ENCODE assay signal across 11 cellular contexts in genomic region chr12:72282721-72283120, GRCh38. TPM values are rescaled to one million over a fixed set of nuclear protein-coding genes. Genes with fewer than 3 reads are reported as not detected.
DNase-seq lines count a peak whose midpoint lies in the region; ATAC-seq and TF ChIP-seq lines count a peak whose summit lies in the region.
"Had no signal": no experiment of that assay in that cellular context is flagged by ENCODE, and none has a peak within 500 bp of the region (broad histone marks: within the 10 kb centered on the region; RNA-seq: fewer than 3 reads in every experiment).

No MANE protein-coding gene starts in this region.

- CTCF ChIA-PET in A673 (lab: Charles Lee) = interaction anchor here (0.6 kb wide), 1 partner anchor 9 kb away, joined by 3 read pairs; no protein-coding TSS in a partner anchor

- peaks cover 10% of the 10 kb centered on the region for H3K36me3 ChIP-seq in A673 (ENCODE audit: insufficient read depth, low read length, poor library complexity, severe bottlenecking)
- H3K36me3 ChIP-seq in kidney epithelial cell (ENCODE audit: control insufficient read depth, insufficient read depth, low read length) = no peaks in the 10 kb centered on the region
- H3K36me3 ChIP-seq: gastroesophageal sphincter had no signal

- H3K4me1 ChIP-seq in A673 (ENCODE audit: insufficient read depth, low read length, poor library complexity, severe bottlenecking) = peaks cover 26% of the 10 kb centered on the region
- H3K4me1 ChIP-seq: gastroesophageal sphincter had no signal

- no peak overlapping the region for H3K27ac ChIP-seq in A673 (ENCODE audit: low read depth, low read length, poor library complexity, severe bottlenecking)
- H3K27ac ChIP-seq: gastroesophageal sphincter had no signal

- intact Hi-C loops in A673 (cut with micrococcal nuclease; ENCODE audit: unreplicated experiment) = no loop called here

- H3K4me3 ChIP-seq in A673 (ENCODE audit: low read depth, low read length, poor library complexity, severe bottlenecking) = no peak overlapping the region
- H3K4me3 ChIP-seq in WI38 (ENCODE audit: low read depth, low read length) = no peak overlapping the region
- no peak overlapping the region for H3K4me3 ChIP-seq in kidney epithelial cell (ENCODE audit: low read depth, low read length)
- H3K4me3 ChIP-seq: gastroesophageal sphincter had no signal

- TF ChIP-seq CTCF in A673 (conservative IDR thresholded peaks at IDR 0.05; ENCODE audit: low read depth, low read length) (peak; percentile 58), GM13976 (IDR thresholded peaks at IDR 0.05; ENCODE audit: borderline replicate concordance, control extremely low read depth, extremely low read depth, insufficient read depth, missing control alignments) (peak; percentile 27), WI38 (IDR thresholded peaks at IDR 0.05; ENCODE audit: low read depth, low read length) (peak; percentile 53; the same call in 1 of the 2 replicates), kidney epithelial cell (IDR thresholded peaks at IDR 0.05; ENCODE audit: insufficient read depth, low read length, poor library complexity, severe bottlenecking) (peak; percentile 80)

- H3K27me3 ChIP-seq in A673 (replicated peaks; ENCODE audit: insufficient read depth, low read depth, low read length, poor library complexity) (no peaks in the 10 kb centered on the region), kidney epithelial cell (ENCODE audit: control insufficient read depth, insufficient read depth, low read length) (no peaks in the 10 kb centered on the region)

- POLR2A ChIA-PET in A673 (lab: Charles Lee; ENCODE audit: low non-redundant PET) = no interaction called here

- DNase-seq in A673 (ENCODE audit: low spot score) = peak; percentile 21
- no peak for DNase-seq in GM13976 (ENCODE audit: low spot score)
- DNase-seq in kidney epithelial cell (ENCODE audit: low read depth) = no peak
- no peak for DNase-seq in Kasumi-1 (lab: John Stamatoyannopoulos, UW)
- DNase-seq: activated naive CD4-positive, alpha-beta T cell; NCI-H1436 treated with DMSO at 0.1 percent for 48 hours had no signal

- no TSS peak for BruUV-seq in A673 (replicated peaks; lab: Mats Ljungman, UMichigan)

- no peaks in the 10 kb centered on the region for H3K9me3 ChIP-seq in A673 (ENCODE audit: low read depth, low read length, poor library complexity, severe bottlenecking)
- H3K9me3 ChIP-seq: gastroesophageal sphincter had no signal

- in situ Hi-C loops in GM13976 (cut with MboI; ENCODE audit: low sequenced_read_pairs, unreplicated experiment) = no loop called here

- ATAC-seq in GM18873 (IDR thresholded peaks at IDR 0.05; ENCODE audit: low FRiP score, unreplicated experiment) (no peak), HG03354 (IDR thresholded peaks at IDR 0.05; ENCODE audit: poor library complexity, severe bottlenecking, unreplicated experiment) (no peak), GM18870 (IDR thresholded peaks at IDR 0.05; ENCODE audit: unreplicated experiment) (no peak)
- ATAC-seq: gastroesophageal sphincter had no signal

RNA-seq across cellular contexts. Expression of gene TRHDE, which starts 10.6 kb away (rescaled TPM):
- 17.6 and 24.5 TPM in 2 replicates for total RNA-seq in A673 (2021)
- 5.6 and 5.8 TPM in 2 replicates for total RNA-seq in kidney epithelial cell

Comparison
In these comparisons a context has a peak if more than half of its experiments do, and no peak if none do; other contexts are left out.
1. CTCF ChIP-seq: peak in every context shown above with its lines; median percentile 80 in kidney epithelial cell; 58 in A673; 53 in WI38; 27 in GM13976.